ENCODE assay signal across 1 cellular context in the genomic region with DNA sequence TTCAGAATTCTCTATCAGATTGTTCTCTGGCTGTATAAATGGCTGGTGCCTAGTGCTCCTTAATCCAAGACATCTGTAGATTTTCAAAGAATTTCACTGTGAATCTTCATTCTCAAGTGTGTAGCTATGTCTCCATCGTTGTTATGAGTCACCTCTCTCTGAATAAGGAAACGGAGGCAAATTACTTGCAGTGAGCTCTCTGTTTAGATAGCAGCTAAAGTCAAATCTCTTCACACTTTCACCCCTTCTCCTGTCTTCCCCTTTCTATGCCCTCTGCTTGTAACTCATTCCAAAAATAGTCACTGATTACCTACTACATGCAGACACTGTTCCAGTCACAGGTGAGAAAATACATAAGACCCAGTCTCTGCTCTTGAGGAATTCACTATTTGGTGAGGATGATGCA.
TF ChIP-seq lines count a peak whose summit lies in the region.

No MANE protein-coding gene starts in this region.

TF ChIP-seq in HepG2, 621 proteins besides CTCF, POLR2A, EP300 and RAD21:
- TF ChIP-seq ZNF253 (CRISPR knock-in tag; IDR thresholded peaks at IDR 0.05; ENCODE audit: borderline replicate concordance), result no peak
- no peak for TF ChIP-seq CREM (IDR thresholded peaks at IDR 0.05)
- no peak for TF ChIP-seq CREM (CRISPR knock-in tag; IDR thresholded peaks at IDR 0.05)
- no peak for TF ChIP-seq MEIS1 (CRISPR knock-in tag; IDR thresholded peaks at IDR 0.05; ENCODE audit: borderline replicate concordance)
- TF ChIP-seq TEAD3 (CRISPR knock-in tag; optimal IDR thresholded peaks at IDR 0.05; ENCODE audit: borderline replicate concordance), result no peak
- TF ChIP-seq CENPT (CRISPR knock-in tag; IDR thresholded peaks at IDR 0.05; ENCODE audit: low read depth), result no peak
- no peak for TF ChIP-seq ZNF260 (CRISPR knock-in tag; IDR thresholded peaks at IDR 0.05; ENCODE audit: borderline replicate concordance, low read depth)
- no peak for TF ChIP-seq ZNF44 (CRISPR knock-in tag; IDR thresholded peaks at IDR 0.05)
- TF ChIP-seq SP5 (CRISPR knock-in tag; IDR thresholded peaks at IDR 0.05; ENCODE audit: borderline replicate concordance, low read depth), result no peak
- TF ChIP-seq, protein P1, sequence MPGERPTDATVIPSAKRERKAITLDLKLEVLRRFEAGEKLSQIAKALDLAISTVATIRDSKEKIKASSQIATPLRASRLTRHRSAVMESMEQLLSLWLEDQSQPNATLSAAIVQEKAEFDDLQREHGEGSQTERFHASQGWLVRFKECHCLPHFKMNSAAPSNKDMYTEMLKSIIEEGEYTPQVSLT (CRISPR knock-in tag; IDR thresholded peaks at IDR 0.05; ENCODE audit: borderline replicate concordance, low read depth), result no peak
- no peak for TF ChIP-seq TGIF2 (CRISPR knock-in tag; IDR thresholded peaks at IDR 0.05)
- no peak for TF ChIP-seq ETS1 (CRISPR knock-in tag; IDR thresholded peaks at IDR 0.05)
- TF ChIP-seq HOXA7 (CRISPR knock-in tag; IDR thresholded peaks at IDR 0.05), result no peak
- no peak for TF ChIP-seq MED8 (CRISPR knock-in tag; IDR thresholded peaks at IDR 0.05; ENCODE audit: insufficient replicate concordance)
- TF ChIP-seq PHF20 (CRISPR knock-in tag; IDR thresholded peaks at IDR 0.05), result no peak
- TF ChIP-seq, protein P2, sequence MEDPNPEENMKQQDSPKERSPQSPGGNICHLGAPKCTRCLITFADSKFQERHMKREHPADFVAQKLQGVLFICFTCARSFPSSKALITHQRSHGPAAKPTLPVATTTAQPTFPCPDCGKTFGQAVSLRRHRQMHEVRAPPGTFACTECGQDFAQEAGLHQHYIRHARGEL (CRISPR knock-in tag; IDR thresholded peaks at IDR 0.05), result no peak
- TF ChIP-seq HES4 (CRISPR knock-in tag; IDR thresholded peaks at IDR 0.05; ENCODE audit: borderline replicate concordance), result no peak
- TF ChIP-seq STAG1 (CRISPR knock-in tag; IDR thresholded peaks at IDR 0.05), result no peak
